ENCODE assay signal across 8 cellular contexts in genomic region chr9:136093331-136093986, GRCh38. TPM values are rescaled to one million over a fixed set of nuclear protein-coding genes. Genes with fewer than 3 reads are reported as not detected.
DNase-seq lines count a peak whose midpoint lies in the region; ATAC-seq, FAIRE-seq and TF ChIP-seq lines count a peak whose summit lies in the region.

No MANE protein-coding gene starts in this region.

- no peak for FAIRE-seq in pancreas (lab: Jason Lieb, UNC)

- 23 to 24% methylated on average over 16 of the region's 16 CpGs for WGBS in pancreas, 2 donors

- peak; percentile 56 for DNase-seq in EH (ENCODE audit: low read depth)
- peak; percentile 42 for DNase-seq in SW480 (ENCODE audit: low spot score)
- DNase-seq in fibroblast of the aortic adventitia (ENCODE audit: low read depth), result peak; percentile 27
- DNase-seq in pancreas, result peak in 2 of 6 donors; percentile 52 to 77
- DNase-seq in SK-N-DZ (ENCODE audit: low spot score), result no peak
- no peak for DNase-seq in medulla oblongata (ENCODE audit: extremely low spot score)
- no peak for DNase-seq in HUDEP-2 (lab: John Stamatoyannopoulos, UW; ENCODE audit: unreplicated experiment in 76 of 76)
- no peak for DNase-seq in RPMI8226

- peak; percentile 25 to 50 (median 40) for ATAC-seq in pancreas

- no peaks in the 10 kb centered on the region for H3K9me3 ChIP-seq in pancreas

- TF ChIP-seq CTCF in fibroblast of the aortic adventitia (IDR thresholded peaks at IDR 0.05; ENCODE audit: insufficient read depth, low read length) (no peak), pancreas (IDR thresholded peaks at IDR 0.05) (no peak)

- H3K27ac ChIP-seq in pancreas, result peak overlapping the region; percentile 75 to 89 (median 78)

- no peaks in the 10 kb centered on the region for H3K27me3 ChIP-seq in pancreas

- intact Hi-C loops in pancreas (cut with DNase I), result no loop called here

- peaks cover 0 to 17% (median 11%) of the 10 kb centered on the region in 3 donors for H3K4me1 ChIP-seq in pancreas

- H3K36me3 ChIP-seq in pancreas, result no peaks in the 10 kb centered on the region

- H3K4me3 ChIP-seq in fibroblast of the aortic adventitia (ENCODE audit: low read depth, low read length), result peak overlapping the region; percentile 75
- H3K4me3 ChIP-seq in pancreas, result peak overlapping the region; percentile 74 to 86 (median 80)

RNA-seq across cellular contexts. Expression of gene NACC2, which starts 1.6 kb away (rescaled TPM):
- total RNA-seq in fibroblast of the aortic adventitia (ENCODE audit: low replicate concordance) (17.4 and 27.1 TPM in 2 replicates), pancreas (10 to 100 TPM in 2 of 6 donors, 1 to 10 TPM in 4; 6.8 to 12.4 (median 8.9) TPM)
- 1 to 10 TPM; 4.3 to 5.5 TPM for polyA plus RNA-seq in pancreas
- not detected in 2 replicates for polyA plus RNA-seq in SK-N-DZ (2014; cell fraction: cytosol; rRNA removed)
- polyA plus RNA-seq in SK-N-DZ (2014; cell fraction: nucleus; rRNA removed), result not detected in 2 replicates

RNA-seq across cellular contexts. Expression of gene TMEM250, which starts 25.2 kb away (rescaled TPM):
- total RNA-seq in fibroblast of the aortic adventitia (ENCODE audit: low replicate concordance) (46.1 and 87.9 TPM in 2 replicates), pancreas (10 to 100 TPM in 4 of 6 donors, 1 to 10 TPM in 2; 8.0 to 17.8 (median 11.8) TPM)
- polyA plus RNA-seq in pancreas, result 10 to 100 TPM in 1 of 2 donors, 1 to 10 TPM in 1; 9.8 to 12.1 TPM
- polyA plus RNA-seq in SK-N-DZ (2014; cell fraction: cytosol; rRNA removed), result 18.3 and 20.8 TPM in 2 replicates
- 20.0 and 24.9 TPM in 2 replicates for polyA plus RNA-seq in SK-N-DZ (2014; cell fraction: nucleus; rRNA removed)

Comparison
In these comparisons a context has a peak if more than half of its experiments do, and no peak if none do; other contexts are left out.
1. DNase-seq: peak in EH (single experiment), SW480 (single experiment) and fibroblast of the aortic adventitia (single experiment); none in SK-N-DZ (single experiment), medulla oblongata (single experiment), HUDEP-2 (0 of 76) and RPMI8226 (single experiment).